In the genomic region with DNA sequence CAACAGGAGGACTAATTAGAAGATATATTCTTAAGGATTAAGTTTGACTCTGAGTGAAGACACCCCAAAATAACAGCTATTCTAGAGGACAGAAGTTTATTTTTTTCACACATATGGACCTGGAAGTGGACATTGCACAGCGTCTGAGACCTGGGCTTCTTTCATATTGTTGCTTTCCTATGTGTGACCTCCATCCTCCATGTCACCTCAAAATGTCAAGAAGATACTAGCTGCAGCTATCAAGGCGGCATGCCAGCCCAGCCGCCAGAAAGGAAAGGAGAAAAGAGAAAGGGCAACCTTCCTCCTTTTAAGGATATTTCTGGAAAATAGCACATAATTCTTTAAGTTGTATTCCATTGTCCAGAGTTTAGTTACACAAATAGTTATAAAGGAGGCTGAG, we compare ENCODE assay signal across 24 cellular contexts.
DNase-seq lines count a peak whose midpoint lies in the region; ATAC-seq and TF ChIP-seq lines count a peak whose summit lies in the region.
"Had no signal": no experiment of that assay in that cellular context is flagged by ENCODE, and none has a peak within 500 bp of the region (broad histone marks: within the 10 kb centered on the region; RNA-seq: fewer than 3 reads in every experiment).

No MANE protein-coding gene starts in this region.

- H3K4me3 ChIP-seq in heart left ventricle: no peak overlapping the region
- no peak overlapping the region for H3K4me3 ChIP-seq in right cardiac atrium (ENCODE audit: low read length)
- H3K4me3 ChIP-seq: BLaER1 had no signal

- intact Hi-C loops in heart left ventricle (cut with DNase I): no loop called here
- intact Hi-C loops in right cardiac atrium (cut with DNase I): no loop called here
- intact Hi-C loops in left ventricle myocardium superior (cut with micrococcal nuclease): no loop called here
- intact Hi-C loops in left cardiac atrium (cut with DNase I): no loop called here

- H3K4me1 ChIP-seq in heart left ventricle (peaks cover 0 to 11% (median under 1%) of the 10 kb centered on the region in 12 donors), right cardiac atrium (ENCODE audit: control insufficient read depth, insufficient read depth, low read length) (no peaks in the 10 kb centered on the region)
- H3K4me1 ChIP-seq: BE2C, BLaER1 had no signal

- H3K4me1 Mint-ChIP-seq in mesothelial cell of epicardium: peaks cover 34% of the 10 kb centered on the region
- H3K4me1 Mint-ChIP-seq: CD14-positive monocyte; CD4-positive, CD25-positive, alpha-beta regulatory T cell; CD8-positive, alpha-beta memory T cell had no signal

- H3K9me3 ChIP-seq in heart left ventricle: no peaks in the 10 kb centered on the region
- no peaks in the 10 kb centered on the region for H3K9me3 ChIP-seq in right cardiac atrium (ENCODE audit: control insufficient read depth, low read length)
- H3K9me3 ChIP-seq: BE2C, BLaER1 had no signal

- ATAC-seq in heart left ventricle (peak in 3 of 4 donors; percentile 47 to 73 (median 63)), right cardiac atrium (no peak), left ventricle myocardium superior (peak; percentile 45), left cardiac atrium (no peak)

- no peak for DNase-seq in heart left ventricle
- no peak for DNase-seq in right cardiac atrium
- no peak for DNase-seq in left ventricle myocardium superior
- no peak for DNase-seq in left cardiac atrium
- no peak for DNase-seq in mesothelial cell of epicardium (ENCODE audit: low spot score in 2 of 2, unreplicated experiment in 2 of 2)
- DNase-seq in NCI-H2029 treated with DMSO at 0.1 percent for 48 hours (lab: John Stamatoyannopoulos, UW): no peak
- DNase-seq in kidney glomerular epithelial cell (lab: John Stamatoyannopoulos, UW): no peak
- DNase-seq: 8988T; ACHN; BE2C; C1 segment of cervical spinal cord; CD4-positive, alpha-beta memory T cell; CD4-positive, CD25-positive, alpha-beta regulatory T cell; CD8-positive, alpha-beta memory T cell; COR-L47; DMS 273 treated with DMSO at 0.1 percent for 48 hours; DMS153; DMS53; DMS79; DND-41; EL; GF-D8 had no signal

- peaks cover 0 to 4% (median 0%) of the 10 kb centered on the region in 9 donors for H3K36me3 ChIP-seq in heart left ventricle
- H3K36me3 ChIP-seq: BE2C, BLaER1 had no signal

- peak overlapping the region; percentile 48 for H3K27ac Mint-ChIP-seq in mesothelial cell of epicardium
- H3K27ac Mint-ChIP-seq: CD14-positive monocyte; CD4-positive, CD25-positive, alpha-beta regulatory T cell had no signal

- H3K4me3 Mint-ChIP-seq in mesothelial cell of epicardium: no peak overlapping the region
- H3K4me3 Mint-ChIP-seq: CD14-positive monocyte; CD4-positive, alpha-beta memory T cell; CD4-positive, CD25-positive, alpha-beta regulatory T cell; CD8-positive, alpha-beta memory T cell had no signal

- TF ChIP-seq CTCF in heart left ventricle (IDR thresholded peaks at IDR 0.05) (no peak), mesothelial cell of epicardium (IDR thresholded peaks at IDR 0.05; ENCODE audit: unreplicated experiment) (no peak)

- peaks cover 15% of the 10 kb centered on the region for H3K36me3 Mint-ChIP-seq in mesothelial cell of epicardium
- H3K36me3 Mint-ChIP-seq: CD14-positive monocyte had no signal

- H3K9me3 Mint-ChIP-seq in mesothelial cell of epicardium: no peaks in the 10 kb centered on the region
- H3K9me3 Mint-ChIP-seq: CD8-positive, alpha-beta memory T cell had no signal

- no peak for TF ChIP-seq POLR2A in heart left ventricle (IDR thresholded peaks at IDR 0.05)

- 51 to 74% (median 59%) methylated on average over 3 of the region's 3 CpGs for WGBS in heart left ventricle, 4 donors
- WGBS in right cardiac atrium: 77% methylated on average over 3 of the region's 3 CpGs

- no peaks in the 10 kb centered on the region for H3K27me3 Mint-ChIP-seq in mesothelial cell of epicardium (ENCODE audit: low read depth)
- H3K27me3 Mint-ChIP-seq: CD4-positive, alpha-beta memory T cell; CD4-positive, CD25-positive, alpha-beta regulatory T cell; CD8-positive, alpha-beta memory T cell had no signal

- no peaks in the 10 kb centered on the region for H3K27me3 ChIP-seq in heart left ventricle
- no peaks in the 10 kb centered on the region for H3K27me3 ChIP-seq in right cardiac atrium (ENCODE audit: control insufficient read depth, insufficient read depth)
- H3K27me3 ChIP-seq: BE2C, BLaER1 had no signal

- peak overlapping the region in 7 of 12 donors; percentile 1 to 60 (median 38) for H3K27ac ChIP-seq in heart left ventricle
- H3K27ac ChIP-seq in right cardiac atrium (ENCODE audit: low read length): no peak overlapping the region
- H3K27ac ChIP-seq: BLaER1 had no signal

Comparison
In these comparisons a context has a peak if more than half of its experiments do, and no peak if none do; other contexts are left out.
1. ATAC-seq: peak in heart left ventricle (3 of 4) and left ventricle myocardium superior (single experiment); none in right cardiac atrium (0 of 2) and left cardiac atrium (0 of 2).